ENCODE assay signal across 13 cellular contexts in genomic region chr12:75636607-75637006, GRCh38.
"Had no signal": no experiment of that assay in that cellular context is flagged by ENCODE, and none has a peak within 500 bp of the region (broad histone marks: within the 10 kb centered on the region; RNA-seq: fewer than 3 reads in every experiment).

No MANE protein-coding gene starts in this region.

- H3K36me3 ChIP-seq: tibial nerve had no signal

- H2AFZ ChIP-seq: hepatocyte had no signal

- H3K4me3 Mint-ChIP-seq: activated naive CD4-positive, alpha-beta T cell treated with anti-CD3 and anti-CD28 coated beads, Interleukin-2, amount 50 U/mL, for 24 hours had no signal

- H3K4me2 ChIP-seq: hepatocyte had no signal

- H3K27me3 ChIP-seq: hepatocyte, tibial nerve had no signal

- H3K79me2 ChIP-seq: hepatocyte had no signal

- H3K9me3 ChIP-seq: tibial nerve had no signal

- H3K36me3 Mint-ChIP-seq: activated naive CD4-positive, alpha-beta T cell treated with anti-CD3 and anti-CD28 coated beads, Interleukin-2, amount 50 U/mL, for 24 hours had no signal

- H3K27me3 Mint-ChIP-seq: activated naive CD4-positive, alpha-beta T cell treated with anti-CD3 and anti-CD28 coated beads, Interleukin-2, amount 50 U/mL, for 24 hours had no signal

- DNase-seq: activated effector memory CD4-positive, alpha-beta T cell treated with Interleukin-2 at 50 U/mL for 16 hours; activated T-cell treated with anti-CD3 and anti-CD28 coated beads for 4 hours; dermis blood vessel endothelial cell; erythroblast; kidney glomerular epithelial cell; retina; SW 1271; T1000 had no signal

- H3K27ac Mint-ChIP-seq: activated naive CD4-positive, alpha-beta T cell treated with anti-CD3 and anti-CD28 coated beads, Interleukin-2, amount 50 U/mL, for 24 hours had no signal

- H3K27ac ChIP-seq: hepatocyte, tibial nerve, VCaP had no signal

- H3K9me3 Mint-ChIP-seq: activated naive CD4-positive, alpha-beta T cell treated with anti-CD3 and anti-CD28 coated beads, Interleukin-2, amount 50 U/mL, for 24 hours had no signal

- H3K4me3 ChIP-seq: hepatocyte, skin epidermis, tibial nerve had no signal
